In the genomic region with DNA sequence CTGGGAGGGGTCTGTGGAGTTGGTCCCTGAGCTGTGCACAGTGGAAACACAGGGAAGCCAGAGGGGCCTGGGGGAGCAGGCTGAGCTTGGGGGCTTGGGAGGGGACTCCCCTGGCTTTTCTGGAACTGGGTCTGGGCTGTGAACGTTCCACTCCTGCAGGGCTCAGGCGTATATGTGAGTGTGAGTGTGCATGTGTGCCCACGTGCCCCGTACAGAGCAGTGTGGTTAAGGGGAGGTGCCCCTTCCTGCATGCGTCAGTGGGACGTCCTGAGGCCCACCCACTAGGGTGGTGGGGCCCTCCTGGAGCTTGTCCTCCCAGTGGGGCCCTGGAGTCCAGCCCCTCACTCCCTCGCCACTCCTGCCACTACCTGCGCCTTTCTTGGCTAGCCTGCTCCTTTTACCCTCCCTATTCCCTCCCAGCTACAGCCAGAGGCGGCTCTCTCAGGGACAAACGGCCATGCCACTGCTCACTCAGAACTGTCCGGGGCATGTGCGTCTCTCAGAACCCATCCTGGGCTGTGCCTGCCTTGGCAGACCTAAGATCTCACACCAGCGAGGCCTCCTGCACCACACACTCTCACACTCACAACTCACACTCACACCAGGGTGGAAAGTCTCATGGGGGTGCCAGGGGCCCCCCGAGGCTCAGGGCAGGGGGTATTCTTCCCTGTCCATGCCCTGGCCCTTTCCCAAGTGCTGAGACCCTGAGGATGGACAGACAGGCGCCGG, we compare ENCODE assay signal across 8 cellular contexts. TPM values are rescaled to one million over a fixed set of nuclear protein-coding genes. Genes with fewer than 3 reads are reported as not detected.
DNase-seq lines count a peak whose midpoint lies in the region; ATAC-seq and TF ChIP-seq lines count a peak whose summit lies in the region.
"Not testable (repeated sequence)": the region's sequence is repeated elsewhere in the genome, so short reads cannot be mapped to it uniquely, and the experiment has no call there.

No MANE protein-coding gene starts in this region.

- POLR2A ChIA-PET in activated CD4-positive, alpha-beta T cell treated with anti-CD3 and anti-CD28 coated beads for 36 hours (lab: Charles Lee): not testable (repeated sequence)

- not testable (repeated sequence) for H3K27ac Mint-ChIP-seq in activated CD4-positive, alpha-beta T cell treated with anti-CD3 and anti-CD28 coated beads for 36 hours; endodermal cell
- peak overlapping the region; percentile 49 to 98 (median 92) for H3K27ac Mint-ChIP-seq in naive B cell

- not testable (repeated sequence) for H3K27me3 ChIP-seq in DND-41 (ENCODE audit: insufficient read depth, low read length, poor library complexity); OCI-LY1 (ENCODE audit: insufficient read depth, low read length); endodermal cell (ENCODE audit: control insufficient read depth, insufficient read depth, low read length, poor library complexity, severe bottlenecking); transverse colon

- in situ Hi-C loops in transverse colon (cut with MboI; ENCODE audit: low pct_ligation_motif_present in 1 of 4, low pct_unique_long_range_greater_than_20kb in 1 of 4, low sequenced_read_pairs in 3 of 4): loop anchor here in 1 of 4 donors (10.0 kb wide), 1 partner anchor 118 kb away; no protein-coding TSS in a partner anchor

- H3K9me3 Mint-ChIP-seq in activated CD4-positive, alpha-beta T cell treated with anti-CD3 and anti-CD28 coated beads for 36 hours (ENCODE audit: low read depth); naive B cell: not testable (repeated sequence)
- H3K9me3 Mint-ChIP-seq in endodermal cell: peaks cover 48% of the 10 kb centered on the region

- not testable (repeated sequence) for TF ChIP-seq CTCF in DND-41 (IDR thresholded peaks at IDR 0.05; ENCODE audit: borderline replicate concordance, extremely low read depth, low read length, poor library complexity, severe bottlenecking); OCI-LY1 (IDR thresholded peaks at IDR 0.05; ENCODE audit: low read length); endodermal cell (conservative IDR thresholded peaks at IDR 0.05); transverse colon (IDR thresholded peaks at IDR 0.05)

- H3F3A ChIP-seq in OCI-LY1 (ENCODE audit: insufficient read depth, low read length): not testable (repeated sequence)

- not testable (repeated sequence) for H3K4me2 ChIP-seq in DND-41 (ENCODE audit: insufficient read depth, low read length)
- H3K4me2 ChIP-seq in OCI-LY1 (ENCODE audit: low read length): peak overlapping the region; percentile 44; the same call in 1 of the 2 replicates

- H3K4me3 Mint-ChIP-seq in activated CD4-positive, alpha-beta T cell treated with anti-CD3 and anti-CD28 coated beads for 36 hours; endodermal cell: not testable (repeated sequence)
- H3K4me3 Mint-ChIP-seq in naive B cell: peak overlapping the region in 5 of 8 donors; percentile 36 to 81 (median 70)

- WGBS in endodermal cell (ENCODE audit: insufficient coverage in 1 of 2, insufficient read length in 1 of 2), 2 experiments: 63% methylated on average over 4 of the region's 16 CpGs; no CpG with 5 or more reads in 1 of the 2 experiments
- WGBS in transverse colon (ENCODE audit: low coverage in 1 of 2), 2 donors: 52% methylated on average over 8 of the region's 16 CpGs; no CpG with 5 or more reads in 1 of the 2 donors

- CTCF ChIA-PET in activated CD4-positive, alpha-beta T cell treated with anti-CD3 and anti-CD28 coated beads for 36 hours (lab: Charles Lee): not testable (repeated sequence)

- TF ChIP-seq POLR2A in transverse colon (IDR thresholded peaks at IDR 0.05): not testable (repeated sequence)

- not testable (repeated sequence) for H3K79me2 ChIP-seq in DND-41 (ENCODE audit: insufficient read depth, low read length); OCI-LY1 (ENCODE audit: insufficient read depth, low read length)

- not testable (repeated sequence) for H3K9ac ChIP-seq in DND-41 (ENCODE audit: low read depth, low read length); endodermal cell (ENCODE audit: extremely low read depth, low read length, poor library complexity, severe bottlenecking)
- peak overlapping the region; percentile 74 for H3K9ac ChIP-seq in OCI-LY1 (ENCODE audit: low read length)

- ATAC-seq in DND-41 (ENCODE audit: insufficient read depth, low read depth) (peak; percentile 64), GM18907 (IDR thresholded peaks at IDR 0.05; ENCODE audit: unreplicated experiment) (peak; percentile 35), HG02759 (IDR thresholded peaks at IDR 0.05; ENCODE audit: unreplicated experiment) (peak; percentile 34), naive B cell (ENCODE audit: low read depth in 2 of 2) (peak; percentile 95 to 96)
- peak; percentile 31 for ATAC-seq in activated CD4-positive, alpha-beta T cell treated with anti-CD3 and anti-CD28 coated beads for 36 hours

- not testable (repeated sequence) for TF ChIP-seq EP300 in transverse colon (IDR thresholded peaks at IDR 0.05; ENCODE audit: low read depth)

- intact Hi-C loops in activated CD4-positive, alpha-beta T cell treated with anti-CD3 and anti-CD28 coated beads for 36 hours (cut with DNase I, micrococcal nuclease); transverse colon (cut with DNase I; ENCODE audit: low total_unique reads): not testable (repeated sequence)

- not testable (repeated sequence) for H3K27ac ChIP-seq in DND-41 (ENCODE audit: low read length); endodermal cell (ENCODE audit: low read depth, low read length); transverse colon
- H3K27ac ChIP-seq in OCI-LY1 (ENCODE audit: low read depth, low read length, poor library complexity, severe bottlenecking): peak overlapping the region; percentile 92

- H3K9me2 ChIP-seq in OCI-LY1 (ENCODE audit: low read depth, low read length): not testable (repeated sequence)

- H3K27me3 Mint-ChIP-seq in activated CD4-positive, alpha-beta T cell treated with anti-CD3 and anti-CD28 coated beads for 36 hours; endodermal cell (ENCODE audit: insufficient read depth); naive B cell: not testable (repeated sequence)

- H2AFZ ChIP-seq in DND-41 (ENCODE audit: low read depth, low read length); OCI-LY1 (ENCODE audit: low read length): not testable (repeated sequence)

- not testable (repeated sequence) for H4K20me1 ChIP-seq in DND-41 (ENCODE audit: insufficient read depth, low read length); OCI-LY1 (ENCODE audit: insufficient read depth, low read length)

- not testable (repeated sequence) for H3K36me3 Mint-ChIP-seq in activated CD4-positive, alpha-beta T cell treated with anti-CD3 and anti-CD28 coated beads for 36 hours (ENCODE audit: low read depth); endodermal cell (ENCODE audit: low read depth); naive B cell

- H3K4me1 ChIP-seq in DND-41 (ENCODE audit: insufficient read depth, low read length); endodermal cell (ENCODE audit: control insufficient read depth, insufficient read depth, low read length); transverse colon: not testable (repeated sequence)
- H3K4me1 ChIP-seq in OCI-LY1 (ENCODE audit: insufficient read depth, low read length, severe bottlenecking): peaks cover 70% of the 10 kb centered on the region

- H3K9me3 ChIP-seq in DND-41 (ENCODE audit: insufficient read depth, low read length, severe bottlenecking); OCI-LY1 (ENCODE audit: low read length); endodermal cell (ENCODE audit: control insufficient read depth, low read length); transverse colon: not testable (repeated sequence)

- H3K4me1 Mint-ChIP-seq in activated CD4-positive, alpha-beta T cell treated with anti-CD3 and anti-CD28 coated beads for 36 hours; endodermal cell: not testable (repeated sequence)
- H3K4me1 Mint-ChIP-seq in naive B cell: peaks cover 25 to 51% (median 42%) of the 10 kb centered on the region in 3 donors

- H3K36me3 ChIP-seq in DND-41 (ENCODE audit: insufficient read depth, low read length); endodermal cell (ENCODE audit: control insufficient read depth, insufficient read depth, low read length); transverse colon: not testable (repeated sequence)
- H3K36me3 ChIP-seq in OCI-LY1 (ENCODE audit: insufficient read depth, low read length): peaks cover 28% of the 10 kb centered on the region

- H3K4me3 ChIP-seq in DND-41 (ENCODE audit: low read depth in 1 of 2, low read length in 2 of 2); OCI-LY1 (ENCODE audit: low read depth, low read length, poor library complexity, severe bottlenecking); endodermal cell (ENCODE audit: low read length); transverse colon: not testable (repeated sequence)

- not testable (repeated sequence) for DNase-seq in DND-41; activated CD4-positive, alpha-beta T cell treated with anti-CD3 and anti-CD28 coated beads for 36 hours
- DNase-seq in endodermal cell (peak; percentile 7), naive B cell (peak; percentile 67), transverse colon (peak; percentile 63)

RNA-seq across cellular contexts. Expression of gene TMEM121, which starts 59.9 kb away (rescaled TPM):
- 1 to 10 TPM; 7.2 to 9.2 TPM for total RNA-seq in activated CD4-positive, alpha-beta T cell treated with anti-CD3 and anti-CD28 coated beads for 36 hours
- total RNA-seq in endodermal cell (1 to 10 TPM in 1 of 2 donors, under 1 TPM in 1; 0.29 to 1.5 TPM), transverse colon (under 1 TPM in 2 of 4 donors, not detected in 2; 0.48 to 0.96 TPM)
- polyA plus RNA-seq in endodermal cell (2013, experiment 1 of 2): 5.8 TPM
- polyA plus RNA-seq in endodermal cell (2013, experiment 2 of 2): 6.1 TPM
- 1 to 10 TPM; 1.4 to 3.3 (median 1.9) TPM for polyA plus RNA-seq in naive B cell (ENCODE audit: low read depth in 6 of 6)

Comparison
In these comparisons a context has a peak if more than half of its experiments do, and no peak if none do; other contexts are left out.
1. ATAC-seq: peak in every context shown above with its lines; median percentile 96 in naive B cell; 64 in DND-41; 35 in GM18907; 34 in HG02759; 31 in activated CD4-positive, alpha-beta T cell treated with anti-CD3 and anti-CD28 coated beads for 36 hours.